In genomic region chr11:95453616-95454118, GRCh38 we compare ENCODE assay signal across 1 cellular context.
TF ChIP-seq lines count a peak whose summit lies in the region.

No MANE protein-coding gene starts in this region.

TF ChIP-seq in K562, 482 proteins besides CTCF, POLR2A, EP300 and RAD21 (continued from another document and continues in another):
- TF ChIP-seq HES1 (IDR thresholded peaks at IDR 0.05; ENCODE audit: low read depth) (no peak), STAT5B (CRISPR knock-in tag; IDR thresholded peaks at IDR 0.05) (no peak), NFE2 (IDR thresholded peaks at IDR 0.05; ENCODE audit: low read depth) (peak; percentile 72), SMAD2 (IDR thresholded peaks at IDR 0.05; ENCODE audit: low read depth, low read length) (no peak), ARID1B (IDR thresholded peaks at IDR 0.05) (no peak), ZKSCAN3 (CRISPR knock-in tag; IDR thresholded peaks at IDR 0.05) (no peak), PCBP1 (IDR thresholded peaks at IDR 0.05; ENCODE audit: low read depth, low read length, poor library complexity, severe bottlenecking) (no peak), FOXA3 (CRISPR knock-in tag; conservative IDR thresholded peaks at IDR 0.05 in 1 of 2, IDR thresholded peaks at IDR 0.05 in 1 of 2) (no peak), ZNF780A (CRISPR knock-in tag; IDR thresholded peaks at IDR 0.05) (no peak), CTBP1 (IDR thresholded peaks at IDR 0.05; ENCODE audit: borderline replicate concordance) (0 out of 2 replicates have a peak, but pooled peaks have one; percentile 31), ZNF41 (CRISPR knock-in tag; conservative IDR thresholded peaks at IDR 0.05) (no peak), MTA2 (IDR thresholded peaks at IDR 0.05; ENCODE audit: low read depth) (no peak), XRCC3 (IDR thresholded peaks at IDR 0.05) (no peak), C11orf30 (IDR thresholded peaks at IDR 0.05; ENCODE audit: low read depth) (peak; percentile 39; the same call in 1 of the 2 replicates), DDX20 (tag; IDR thresholded peaks at IDR 0.05; ENCODE audit: low read depth) (no peak), ZNF507 (tag; conservative IDR thresholded peaks at IDR 0.05) (no peak), ZNF76 (CRISPR knock-in tag; IDR thresholded peaks at IDR 0.05; ENCODE audit: borderline replicate concordance) (no peak), DMBX1 (CRISPR knock-in tag; IDR thresholded peaks at IDR 0.05; ENCODE audit: borderline replicate concordance) (no peak), MAFF (IDR thresholded peaks at IDR 0.05; ENCODE audit: low read length) (no peak), ZNF584 (CRISPR knock-in tag; IDR thresholded peaks at IDR 0.05; ENCODE audit: low read depth) (no peak; the same call in 1 of the 2 replicates), SP1 (CRISPR knock-in tag; IDR thresholded peaks at IDR 0.05) (no peak), ZEB2 (IDR thresholded peaks at IDR 0.05) (no peak), ZBTB11 (CRISPR knock-in tag; IDR thresholded peaks at IDR 0.05) (no peak), MNT (conservative IDR thresholded peaks at IDR 0.05) (0 out of 4 replicates have a peak, but pooled peaks of 1 of the 2 experiments have one; percentile 16), TSHZ1 (CRISPR knock-in tag; IDR thresholded peaks at IDR 0.05) (no peak), LCOR (CRISPR knock-in tag; IDR thresholded peaks at IDR 0.05) (no peak), ZC3H8 (IDR thresholded peaks at IDR 0.05) (no peak), NR2C1 (IDR thresholded peaks at IDR 0.05) (no peak), NR2C1 (tag; IDR thresholded peaks at IDR 0.05) (0 out of 2 replicates have a peak, but pooled peaks have one; percentile 45), SAFB2 (IDR thresholded peaks at IDR 0.05; ENCODE audit: borderline replicate concordance, low read depth, low read length, severe bottlenecking) (no peak), ZBTB26 (CRISPR knock-in tag; IDR thresholded peaks at IDR 0.05) (no peak), TAF1 (IDR thresholded peaks at IDR 0.05; ENCODE audit: control insufficient read depth, extremely low read depth, insufficient read depth, low read length, severe bottlenecking) (no peak), CREM (IDR thresholded peaks at IDR 0.05; ENCODE audit: low read depth) (no peak), ZNF699 (CRISPR knock-in tag; IDR thresholded peaks at IDR 0.05; ENCODE audit: insufficient replicate concordance) (no peak), MED1 (CRISPR knock-in tag; IDR thresholded peaks at IDR 0.05; ENCODE audit: borderline replicate concordance) (no peak), NR2C2 (CRISPR knock-in tag; IDR thresholded peaks at IDR 0.05) (no peak), NR2C2 (tag; IDR thresholded peaks at IDR 0.05) (peak; percentile 50; the same call in 1 of the 2 replicates), XRCC4 (IDR thresholded peaks at IDR 0.05; ENCODE audit: extremely low read depth, insufficient read depth, insufficient read length) (no peak), NBN (IDR thresholded peaks at IDR 0.05; ENCODE audit: low read depth) (no peak), ELF1 (tag; IDR thresholded peaks at IDR 0.05) (no peak), GATAD2B (IDR thresholded peaks at IDR 0.05; ENCODE audit: borderline replicate concordance) (no peak), ZNF77 (CRISPR knock-in tag; IDR thresholded peaks at IDR 0.05) (no peak), TFAP4 (CRISPR knock-in tag; IDR thresholded peaks at IDR 0.05; ENCODE audit: borderline replicate concordance) (peak; percentile 52; the same call in 1 of the 2 replicates), U2AF1 (optimal IDR thresholded peaks at IDR 0.05; ENCODE audit: low read depth, low read length) (no peak), JUNB (CRISPR knock-in tag; conservative IDR thresholded peaks at IDR 0.05) (no peak), NONO (IDR thresholded peaks at IDR 0.05; ENCODE audit: low read depth in 2 of 2, low read length in 1 of 2) (no peak), HNRNPH1 (optimal IDR thresholded peaks at IDR 0.05; ENCODE audit: low read depth, low read length) (no peak), CREB5 (CRISPR knock-in tag; IDR thresholded peaks at IDR 0.05) (no peak), KAT2B (IDR thresholded peaks at IDR 0.05; ENCODE audit: low read depth, low read length) (no peak), MIER1 (IDR thresholded peaks at IDR 0.05; ENCODE audit: low read depth) (no peak), POLR3G (IDR thresholded peaks at IDR 0.05; ENCODE audit: extremely low read depth, insufficient read length, insufficient replicate concordance) (no peak), SIN3A (IDR thresholded peaks at IDR 0.05; ENCODE audit: borderline replicate concordance in 2 of 2, control insufficient read depth in 1 of 2, low read depth in 2 of 2, low read length in 2 of 2) (no peak), GTF2B (IDR thresholded peaks at IDR 0.05; ENCODE audit: extremely low read depth, insufficient read length) (no peak), POLR2AphosphoS2 (IDR thresholded peaks at IDR 0.05; ENCODE audit: low read length) (no peak), SMARCC2 (IDR thresholded peaks at IDR 0.05; ENCODE audit: low read depth) (no peak), RUNX1 (IDR thresholded peaks at IDR 0.05; ENCODE audit: low read depth) (no peak), TAL1 (IDR thresholded peaks at IDR 0.05) (no peak), HIVEP1 (CRISPR knock-in tag; IDR thresholded peaks at IDR 0.05) (no peak), PPARD (CRISPR knock-in tag; IDR thresholded peaks at IDR 0.05) (no peak), ELK1 (CRISPR knock-in tag; IDR thresholded peaks at IDR 0.05) (no peak), ZNF224 (CRISPR knock-in tag; IDR thresholded peaks at IDR 0.05) (no peak), CCAR2 (IDR thresholded peaks at IDR 0.05; ENCODE audit: low read depth, low read length) (no peak), E2F6 (IDR thresholded peaks at IDR 0.05; ENCODE audit: borderline replicate concordance in 1 of 2, extremely low read depth in 1 of 2, insufficient read depth in 1 of 2, insufficient read length in 1 of 2, low read depth in 1 of 2, low read length in 1 of 2, poor library complexity in 1 of 2, severe bottlenecking in 1 of 2) (no peak)
